Comparison of ENCODE assay signal across 21 cellular contexts in genomic region chr13:66992683-66993082, GRCh38.
DNase-seq lines count a peak whose midpoint lies in the region; ATAC-seq, FAIRE-seq and TF ChIP-seq lines count a peak whose summit lies in the region.
"Had no signal": no experiment of that assay in that cellular context is flagged by ENCODE, and none has a peak within 500 bp of the region (broad histone marks: within the 10 kb centered on the region; RNA-seq: fewer than 3 reads in every experiment).

No MANE protein-coding gene starts in this region.

- POLR2A ChIA-PET in A549 (lab: Yijun Ruan, JAX): no interaction called here

- peak overlapping the region; percentile 20 for H3K9ac ChIP-seq in OCI-LY1 (ENCODE audit: low read length)
- H3K9ac ChIP-seq: BLaER1 treated with 17β-estradiol and CSF1 and Interleukin-3, amounts not matched to agents 10 nM and 100 nM; GM23248 had no signal

- no peaks in the 10 kb centered on the region for H3K79me2 ChIP-seq in OCI-LY1 (ENCODE audit: insufficient read depth, low read length)

- no peaks in the 10 kb centered on the region for H3K9me3 Mint-ChIP-seq in naive B cell
- H3K9me3 Mint-ChIP-seq in stimulated activated effector memory CD8-positive, alpha-beta T cell treated with anti-CD3 and anti-CD28 coated beads, Interleukin-12 subunit alpha, Interleukin-12 subunit beta, amount 100 ng/mL, for 72 hours: peaks cover 6% of the 10 kb centered on the region
- H3K9me3 Mint-ChIP-seq: CD8-positive, alpha-beta T cell had no signal

- peak overlapping the region in 4 of 6 donors; percentile 50 to 79 (median 69) for H3K27ac Mint-ChIP-seq in naive B cell
- no peak overlapping the region for H3K27ac Mint-ChIP-seq in stimulated activated effector memory CD8-positive, alpha-beta T cell treated with anti-CD3 and anti-CD28 coated beads, Interleukin-12 subunit alpha, Interleukin-12 subunit beta, amount 100 ng/mL, for 72 hours
- H3K27ac Mint-ChIP-seq: CD8-positive, alpha-beta T cell had no signal

- peaks cover 26 to 42% (median 31%) of the 10 kb centered on the region in 3 donors for H3K4me1 Mint-ChIP-seq in naive B cell
- no peaks in the 10 kb centered on the region for H3K4me1 Mint-ChIP-seq in stimulated activated effector memory CD8-positive, alpha-beta T cell treated with anti-CD3 and anti-CD28 coated beads, Interleukin-12 subunit alpha, Interleukin-12 subunit beta, amount 100 ng/mL, for 72 hours

- H3K27me3 ChIP-seq in OCI-LY1 (ENCODE audit: insufficient read depth, low read length) (no peaks in the 10 kb centered on the region), suprapubic skin (no peaks in the 10 kb centered on the region)
- H3K27me3 ChIP-seq: BLaER1 treated with 17β-estradiol and CSF1 and Interleukin-3, amounts not matched to agents 10 nM and 100 nM; SJCRH30 had no signal

- H3K36me3 ChIP-seq in OCI-LY1 (ENCODE audit: insufficient read depth, low read length) (0 out of 2 replicates have a peak, but pooled peaks cover 2% of the 10 kb centered on the region), suprapubic skin (no peaks in the 10 kb centered on the region)
- H3K36me3 ChIP-seq: BLaER1 treated with 17β-estradiol and CSF1 and Interleukin-3, amounts not matched to agents 10 nM and 100 nM; SJCRH30 had no signal

- DNase-seq in A549 (ENCODE audit: low read depth in 1 of 2, low spot score in 1 of 2) (no peak), choroid plexus epithelial cell (ENCODE audit: low read depth) (peak; percentile 4), naive B cell (no peak), NCI-H526 treated with DMSO at 0.1 percent for 48 hours (lab: John Stamatoyannopoulos, UW) (no peak), suprapubic skin (ENCODE audit: low spot score in 2 of 2) (no peak), amniotic stem cell (lab: John Stamatoyannopoulos, UW) (no peak)
- no peak for DNase-seq in stimulated activated effector memory CD8-positive, alpha-beta T cell treated with anti-CD3 and anti-CD28 coated beads, Interleukin-12 subunit alpha, Interleukin-12 subunit beta, amount 100 ng/mL, for 72 hours (ENCODE audit: low spot score in 2 of 2)
- DNase-seq: 8988T; CD8-positive, alpha-beta T cell; DMS53; GM23248; MV-4-11; NCI-H1417; NCI-H187; NCI-H2107; NCI-H510A treated with DMSO at 0.1 percent for 48 hours had no signal

- TF ChIP-seq CTCF in A549 (IDR thresholded peaks at IDR 0.05) (no peak), OCI-LY1 (IDR thresholded peaks at IDR 0.05; ENCODE audit: low read length) (no peak), choroid plexus epithelial cell (conservative IDR thresholded peaks at IDR 0.05; ENCODE audit: low read depth, low read length) (no peak), suprapubic skin (IDR thresholded peaks at IDR 0.05) (no peak)

- no peaks in the 10 kb centered on the region for H3K9me2 ChIP-seq in OCI-LY1 (ENCODE audit: low read depth, low read length)

- no peaks in the 10 kb centered on the region for H3K27me3 Mint-ChIP-seq in naive B cell

- H3K9me3 ChIP-seq in A549 (no peaks in the 10 kb centered on the region), OCI-LY1 (ENCODE audit: low read length) (peaks cover 10% of the 10 kb centered on the region), suprapubic skin (no peaks in the 10 kb centered on the region)
- H3K9me3 ChIP-seq: SJCRH30 had no signal

- TF ChIP-seq EP300 in A549 (IDR thresholded peaks at IDR 0.05) (no peak), suprapubic skin (IDR thresholded peaks at IDR 0.05) (no peak)

- no peak for TF ChIP-seq POLR2A in A549 (IDR thresholded peaks at IDR 0.05; ENCODE audit: low read length)
- TF ChIP-seq POLR2A in suprapubic skin (IDR thresholded peaks at IDR 0.05): no peak

- no peak for TF ChIP-seq RAD21 in A549 (conservative IDR thresholded peaks at IDR 0.05 in 1 of 2, IDR thresholded peaks at IDR 0.05 in 1 of 2)

- 4% methylated on average over 1 of the region's 1 CpG for WGBS in A549 (ENCODE audit: missing lambda C conversion rate)
- WGBS in suprapubic skin: 68% methylated on average over 1 of the region's 1 CpG

- H3K27ac ChIP-seq in A549 (peak overlapping the region; percentile 79 to 80), OCI-LY1 (ENCODE audit: low read depth, low read length, poor library complexity, severe bottlenecking) (peak overlapping the region; percentile 95), suprapubic skin (no peak overlapping the region)
- H3K27ac ChIP-seq: GM23248, SJCRH30 had no signal

- CTCF ChIA-PET in A549 (lab: Yijun Ruan, JAX): no interaction called here

- FAIRE-seq in A549 (lab: Jason Lieb, UNC): no peak
- FAIRE-seq: GM12878 had no signal

- H3K4me3 ChIP-seq in A549 (0 out of 3 replicates have a peak overlapping the region, but pooled peaks have one; percentile 8), OCI-LY1 (ENCODE audit: low read depth, low read length, poor library complexity, severe bottlenecking) (no peak overlapping the region), choroid plexus epithelial cell (ENCODE audit: low read depth, low read length) (no peak overlapping the region), suprapubic skin (no peak overlapping the region)
- H3K4me3 ChIP-seq: GM12878, GM23248, SJCRH30 had no signal

- H2AFZ ChIP-seq in OCI-LY1 (ENCODE audit: low read length): peak overlapping the region; percentile 76
- H2AFZ ChIP-seq: GM23248 had no signal

- H3K4me2 ChIP-seq in A549: peak overlapping the region; percentile 82
- H3K4me2 ChIP-seq in OCI-LY1 (ENCODE audit: low read length): no peak overlapping the region

- H3K4me1 ChIP-seq in A549 (peaks cover 46% of the 10 kb centered on the region), OCI-LY1 (ENCODE audit: insufficient read depth, low read length, severe bottlenecking) (peaks cover 66% of the 10 kb centered on the region), suprapubic skin (peaks cover 6% of the 10 kb centered on the region)

- peaks cover 0 to 4% of the 10 kb centered on the region in 2 donors for H3K36me3 Mint-ChIP-seq in naive B cell
- no peaks in the 10 kb centered on the region for H3K36me3 Mint-ChIP-seq in stimulated activated effector memory CD8-positive, alpha-beta T cell treated with anti-CD3 and anti-CD28 coated beads, Interleukin-12 subunit alpha, Interleukin-12 subunit beta, amount 100 ng/mL, for 72 hours
- H3K36me3 Mint-ChIP-seq: CD8-positive, alpha-beta T cell had no signal

- peaks cover 24% of the 10 kb centered on the region for H3F3A ChIP-seq in OCI-LY1 (ENCODE audit: insufficient read depth, low read length)

- ATAC-seq in A549: no peak
- ATAC-seq in naive B cell (ENCODE audit: low read depth in 2 of 2): no peak
- no peak for ATAC-seq in stimulated activated effector memory CD8-positive, alpha-beta T cell treated with anti-CD3 and anti-CD28 coated beads, Interleukin-12 subunit alpha, Interleukin-12 subunit beta, amount 100 ng/mL, for 72 hours
- ATAC-seq: CD8-positive, alpha-beta T cell; GM12878; HCT116 had no signal

- no peaks in the 10 kb centered on the region for H4K20me1 ChIP-seq in OCI-LY1 (ENCODE audit: insufficient read depth, low read length)
- H4K20me1 ChIP-seq: BLaER1 treated with 17β-estradiol and CSF1 and Interleukin-3, amounts not matched to agents 10 nM and 100 nM had no signal

- H3K4me3 Mint-ChIP-seq in naive B cell: no peak overlapping the region
- no peak overlapping the region for H3K4me3 Mint-ChIP-seq in stimulated activated effector memory CD8-positive, alpha-beta T cell treated with anti-CD3 and anti-CD28 coated beads, Interleukin-12 subunit alpha, Interleukin-12 subunit beta, amount 100 ng/mL, for 72 hours
- H3K4me3 Mint-ChIP-seq: CD8-positive, alpha-beta T cell had no signal

TF ChIP-seq in A549, 52 proteins besides CTCF, POLR2A, EP300 and RAD21:
- no peak for TF ChIP-seq GATA3 (IDR thresholded peaks at IDR 0.05; ENCODE audit: borderline replicate concordance)
- no peak for TF ChIP-seq PBX3 (IDR thresholded peaks at IDR 0.05)
- TF ChIP-seq BHLHE40 (IDR thresholded peaks at IDR 0.05; ENCODE audit: low read depth, low read length): no peak
- TF ChIP-seq TP53 (CRISPR knock-in tag; IDR thresholded peaks at IDR 0.05): no peak
- TF ChIP-seq ZSCAN20 (CRISPR knock-in tag; IDR thresholded peaks at IDR 0.05): no peak
- no peak for TF ChIP-seq CEBPB (IDR thresholded peaks at IDR 0.05)
- no peak for TF ChIP-seq MAX (IDR thresholded peaks at IDR 0.05)
- TF ChIP-seq RCOR1 (IDR thresholded peaks at IDR 0.05; ENCODE audit: low read depth, low read length): no peak
- TF ChIP-seq BCL3 (IDR thresholded peaks at IDR 0.05): no peak
- TF ChIP-seq MAFK (IDR thresholded peaks at IDR 0.05; ENCODE audit: partially characterized antibody): no peak
- no peak for TF ChIP-seq RFX5 (IDR thresholded peaks at IDR 0.05)
- TF ChIP-seq NR3C1 (IDR thresholded peaks at IDR 0.05): no peak
- TF ChIP-seq ZNF302 (CRISPR knock-in tag; IDR thresholded peaks at IDR 0.05): no peak
